9 cellular contexts compared by ENCODE assay signal in genomic region chr5:13250450-13251291, GRCh38.
DNase-seq lines count a peak whose midpoint lies in the region; ATAC-seq and TF ChIP-seq lines count a peak whose summit lies in the region.
"Had no signal": no experiment of that assay in that cellular context is flagged by ENCODE, and none has a peak within 500 bp of the region (broad histone marks: within the 10 kb centered on the region; RNA-seq: fewer than 3 reads in every experiment).

No MANE protein-coding gene starts in this region.

- DNase-seq in NCI-H146 (lab: John Stamatoyannopoulos, UW) (peak; percentile 1), NCI-H146 treated with DMSO at 0.1 percent for 48 hours (lab: John Stamatoyannopoulos, UW; ENCODE audit: unreplicated experiment) (no peak), HL-60 (ENCODE audit: low read depth in 1 of 2, low spot score in 1 of 2) (no peak), adipocyte (ENCODE audit: low read depth) (peak; percentile 1), osteocyte (ENCODE audit: extremely low spot score, unreplicated experiment) (no peak), amniotic stem cell (lab: John Stamatoyannopoulos, UW) (no peak), psoas muscle (no peak)

- TF ChIP-seq CTCF in HL-60 (IDR thresholded peaks at IDR 0.05; ENCODE audit: insufficient read depth, low read length) (peak; percentile 39), osteocyte (IDR thresholded peaks at IDR 0.05) (peak; percentile 43), psoas muscle (IDR thresholded peaks at IDR 0.05) (no peak)

- no peak overlapping the region for H3K27ac Mint-ChIP-seq in osteocyte (ENCODE audit: unreplicated experiment)
- H3K27ac Mint-ChIP-seq: B cell had no signal

- no peaks in the 10 kb centered on the region for H3K4me1 Mint-ChIP-seq in osteocyte (ENCODE audit: unreplicated experiment)
- H3K4me1 Mint-ChIP-seq: B cell had no signal

- intact Hi-C loops in psoas muscle (cut with DNase I) = no loop called here

- WGBS in psoas muscle, 3 donors = 75 to 81% (median 77%) methylated on average over 4 of the region's 4 CpGs

- ATAC-seq in psoas muscle = no peak
- no peak for ATAC-seq in GM18511 (IDR thresholded peaks at IDR 0.05; ENCODE audit: unreplicated experiment)

- H3K36me3 ChIP-seq in adipocyte (ENCODE audit: control insufficient read depth, insufficient read depth, low read length, severe bottlenecking) (no peaks in the 10 kb centered on the region), psoas muscle (ENCODE audit: insufficient read depth in 1 of 2, low read depth in 1 of 2) (no peaks in the 10 kb centered on the region)

- no peak overlapping the region for H3K9ac ChIP-seq in adipocyte (ENCODE audit: low read length)

- H3K27ac ChIP-seq in HL-60 (replicated peaks) (no peak overlapping the region), psoas muscle (no peak overlapping the region)

- H3K9me3 Mint-ChIP-seq in osteocyte (ENCODE audit: unreplicated experiment) = no peaks in the 10 kb centered on the region

- no peaks in the 10 kb centered on the region for H3K27me3 ChIP-seq in HL-60 (ENCODE audit: insufficient read depth, poor library complexity, severe bottlenecking)
- H3K27me3 ChIP-seq in adipocyte (replicated peaks; ENCODE audit: control insufficient read depth, insufficient read depth, low read length) = no peaks in the 10 kb centered on the region
- no peaks in the 10 kb centered on the region for H3K27me3 ChIP-seq in psoas muscle (ENCODE audit: insufficient read depth in 3 of 3, low read length in 2 of 3)

- H3K9me3 ChIP-seq in adipocyte (ENCODE audit: control insufficient read depth, low read length) (peaks cover 2% of the 10 kb centered on the region), psoas muscle (no peaks in the 10 kb centered on the region)

- H3K4me1 ChIP-seq in adipocyte (ENCODE audit: control insufficient read depth, insufficient read depth, low read length) (no peaks in the 10 kb centered on the region), psoas muscle (no peaks in the 10 kb centered on the region)

- H3K4me3 Mint-ChIP-seq in osteocyte (ENCODE audit: unreplicated experiment) = no peak overlapping the region
- H3K4me3 Mint-ChIP-seq: B cell had no signal

- H3K27me3 Mint-ChIP-seq in osteocyte (ENCODE audit: unreplicated experiment) = no peaks in the 10 kb centered on the region
- H3K27me3 Mint-ChIP-seq: B cell had no signal

- H3K4me3 ChIP-seq in HL-60 (replicated peaks; ENCODE audit: insufficient read depth, low read length) (no peak overlapping the region), adipocyte (ENCODE audit: low read length) (no peak overlapping the region), psoas muscle (no peak overlapping the region)

- H3K36me3 Mint-ChIP-seq in osteocyte (ENCODE audit: unreplicated experiment) = no peaks in the 10 kb centered on the region

Comparison
In these comparisons a context has a peak if more than half of its experiments do, and no peak if none do; other contexts are left out.
1. DNase-seq: peak in NCI-H146 (single experiment) and adipocyte (single experiment); none in NCI-H146 treated with DMSO at 0.1 percent for 48 hours (single experiment), HL-60 (0 of 2), osteocyte (single experiment), amniotic stem cell (single experiment) and psoas muscle (0 of 2).